11 cellular contexts compared by ENCODE assay signal in genomic region chr5:144335561-144335960, GRCh38.
DNase-seq lines count a peak whose midpoint lies in the region; ATAC-seq lines count a peak whose summit lies in the region.
"Had no signal": no experiment of that assay in that cellular context is flagged by ENCODE, and none has a peak within 500 bp of the region (broad histone marks: within the 10 kb centered on the region; RNA-seq: fewer than 3 reads in every experiment).

No MANE protein-coding gene starts in this region.

- H3K9me3 Mint-ChIP-seq in stimulated activated memory B cell treated with anti-CD40 and anti-IgM and Interleukin-4, amounts not matched to agents 10 μg/mL and 1 μg/mL and 100 μg/mL, for 72 hours, result no peaks in the 10 kb centered on the region

- H3K27me3 Mint-ChIP-seq in stimulated activated memory B cell treated with anti-CD40 and anti-IgM and Interleukin-4, amounts not matched to agents 10 μg/mL and 1 μg/mL and 100 μg/mL, for 72 hours, result no peaks in the 10 kb centered on the region

- no peaks in the 10 kb centered on the region for H3K36me3 Mint-ChIP-seq in stimulated activated memory B cell treated with anti-CD40 and anti-IgM and Interleukin-4, amounts not matched to agents 10 μg/mL and 1 μg/mL and 100 μg/mL, for 72 hours

- no peak overlapping the region for H3K4me3 Mint-ChIP-seq in stimulated activated memory B cell treated with anti-CD40 and anti-IgM and Interleukin-4, amounts not matched to agents 10 μg/mL and 1 μg/mL and 100 μg/mL, for 72 hours
- H3K4me3 Mint-ChIP-seq: activated naive CD4-positive, alpha-beta T cell treated with anti-CD3 and anti-CD28 coated beads for 36 hours; T-helper 17 cell had no signal

- peak; percentile 98 for DNase-seq in NCI-H345 (lab: John Stamatoyannopoulos, UW)
- no peak for DNase-seq in HCEC 1CT
- DNase-seq in SIG-M5 (lab: John Stamatoyannopoulos, UW), result no peak
- no peak for DNase-seq in iPS-NIHi7 (ENCODE audit: extremely low spot score)
- DNase-seq: activated CD4-positive, alpha-beta T cell treated with anti-CD3 and anti-CD28 coated beads, Interleukin-2, amount 50 U/mL, for 4 hours; activated naive CD4-positive, alpha-beta T cell treated with anti-CD3 and anti-CD28 coated beads for 36 hours; T-helper 17 cell had no signal

- no peaks in the 10 kb centered on the region for H3K4me1 Mint-ChIP-seq in stimulated activated memory B cell treated with anti-CD40 and anti-IgM and Interleukin-4, amounts not matched to agents 10 μg/mL and 1 μg/mL and 100 μg/mL, for 72 hours
- H3K4me1 Mint-ChIP-seq: T-helper 17 cell had no signal

- no peak overlapping the region for H3K27ac Mint-ChIP-seq in stimulated activated memory B cell treated with anti-CD40 and anti-IgM and Interleukin-4, amounts not matched to agents 10 μg/mL and 1 μg/mL and 100 μg/mL, for 72 hours
- H3K27ac Mint-ChIP-seq: activated naive CD4-positive, alpha-beta T cell treated with anti-CD3 and anti-CD28 coated beads for 36 hours; T-helper 17 cell had no signal

- peak; percentile 60 for ATAC-seq in GM18502 (IDR thresholded peaks at IDR 0.05; ENCODE audit: poor library complexity, unreplicated experiment)
- peak; percentile 54 for ATAC-seq in GM21423 (IDR thresholded peaks at IDR 0.05; ENCODE audit: unreplicated experiment)
- ATAC-seq in HG03280 (IDR thresholded peaks at IDR 0.05; ENCODE audit: unreplicated experiment), result peak; percentile 57
- ATAC-seq in stimulated activated memory B cell treated with anti-CD40 and anti-IgM and Interleukin-4, amounts not matched to agents 10 μg/mL and 1 μg/mL and 100 μg/mL, for 72 hours, result no peak
- ATAC-seq: T-helper 17 cell had no signal
